ENCODE assay signal across 1 cellular context in the genomic region with DNA sequence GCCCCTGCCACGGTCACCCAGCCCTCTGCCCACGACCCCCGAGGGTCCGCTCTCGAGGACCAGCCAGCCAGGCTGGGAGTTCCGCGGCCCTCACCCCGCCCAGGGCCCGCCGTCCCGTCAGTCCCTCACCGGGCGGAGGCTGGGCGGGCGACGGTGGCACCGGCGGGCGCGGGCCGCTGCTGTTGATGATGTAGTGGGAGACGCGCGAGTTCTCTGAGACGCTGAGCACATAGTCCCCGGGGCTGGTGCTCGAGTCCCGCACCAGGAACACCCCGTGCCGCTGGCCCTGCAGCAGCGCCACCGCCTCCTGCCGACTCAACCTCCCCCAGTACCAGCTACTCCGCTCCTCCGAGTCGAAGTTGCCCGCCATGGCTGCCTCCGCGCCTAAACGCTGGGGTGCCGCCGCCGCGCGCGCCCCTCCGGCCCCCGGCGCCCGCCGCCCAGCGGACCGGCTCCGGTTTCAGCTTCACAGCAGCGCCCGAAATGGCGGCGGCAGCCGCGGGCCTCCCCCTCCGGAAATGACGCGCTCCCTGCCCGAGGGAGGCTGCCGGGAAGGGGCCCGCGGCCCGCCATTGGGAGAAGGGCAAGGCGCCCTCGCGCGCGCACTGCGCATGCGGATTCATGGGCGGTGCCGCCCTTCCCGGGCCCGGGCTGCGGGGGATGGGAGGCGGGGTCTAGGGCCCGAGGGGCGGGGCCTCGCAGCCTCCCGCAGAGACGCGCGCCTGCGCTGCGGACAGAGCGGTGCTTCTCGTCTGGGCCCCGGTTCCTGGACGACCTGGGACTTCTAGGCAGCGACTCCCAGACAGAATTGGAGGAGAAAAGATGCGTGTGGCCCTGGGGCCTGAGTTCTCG.
TF ChIP-seq lines count a peak whose summit lies in the region.

A gene (minus strand): TSS at position 485 of the 852 bp plus-strand sequence. CDS start 115 bp downstream, at position 370.

TF ChIP-seq in liver, 16 proteins besides CTCF, POLR2A, EP300 and RAD21 (continued from another document):
- TF ChIP-seq, protein P1, sequence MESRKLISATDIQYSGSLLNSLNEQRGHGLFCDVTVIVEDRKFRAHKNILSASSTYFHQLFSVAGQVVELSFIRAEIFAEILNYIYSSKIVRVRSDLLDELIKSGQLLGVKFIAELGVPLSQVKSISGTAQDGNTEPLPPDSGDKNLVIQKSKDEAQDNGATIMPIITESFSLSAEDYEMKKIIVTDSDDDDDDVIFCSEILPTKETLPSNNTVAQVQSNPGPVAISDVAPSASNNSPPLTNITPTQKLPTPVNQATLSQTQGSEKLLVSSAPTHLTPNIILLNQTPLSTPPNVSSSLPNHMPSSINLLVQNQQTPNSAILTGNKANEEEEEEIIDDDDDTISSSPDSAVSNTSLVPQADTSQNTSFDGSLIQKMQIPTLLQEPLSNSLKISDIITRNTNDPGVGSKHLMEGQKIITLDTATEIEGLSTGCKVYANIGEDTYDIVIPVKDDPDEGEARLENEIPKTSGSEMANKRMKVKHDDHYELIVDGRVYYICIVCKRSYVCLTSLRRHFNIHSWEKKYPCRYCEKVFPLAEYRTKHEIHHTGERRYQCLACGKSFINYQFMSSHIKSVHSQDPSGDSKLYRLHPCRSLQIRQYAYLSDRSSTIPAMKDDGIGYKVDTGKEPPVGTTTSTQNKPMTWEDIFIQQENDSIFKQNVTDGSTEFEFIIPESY (IDR thresholded peaks at IDR 0.05), result no peak
- no peak for TF ChIP-seq NR2F2 (IDR thresholded peaks at IDR 0.05)
- TF ChIP-seq RXRA (IDR thresholded peaks at IDR 0.05), result no peak
